In the genomic region with DNA sequence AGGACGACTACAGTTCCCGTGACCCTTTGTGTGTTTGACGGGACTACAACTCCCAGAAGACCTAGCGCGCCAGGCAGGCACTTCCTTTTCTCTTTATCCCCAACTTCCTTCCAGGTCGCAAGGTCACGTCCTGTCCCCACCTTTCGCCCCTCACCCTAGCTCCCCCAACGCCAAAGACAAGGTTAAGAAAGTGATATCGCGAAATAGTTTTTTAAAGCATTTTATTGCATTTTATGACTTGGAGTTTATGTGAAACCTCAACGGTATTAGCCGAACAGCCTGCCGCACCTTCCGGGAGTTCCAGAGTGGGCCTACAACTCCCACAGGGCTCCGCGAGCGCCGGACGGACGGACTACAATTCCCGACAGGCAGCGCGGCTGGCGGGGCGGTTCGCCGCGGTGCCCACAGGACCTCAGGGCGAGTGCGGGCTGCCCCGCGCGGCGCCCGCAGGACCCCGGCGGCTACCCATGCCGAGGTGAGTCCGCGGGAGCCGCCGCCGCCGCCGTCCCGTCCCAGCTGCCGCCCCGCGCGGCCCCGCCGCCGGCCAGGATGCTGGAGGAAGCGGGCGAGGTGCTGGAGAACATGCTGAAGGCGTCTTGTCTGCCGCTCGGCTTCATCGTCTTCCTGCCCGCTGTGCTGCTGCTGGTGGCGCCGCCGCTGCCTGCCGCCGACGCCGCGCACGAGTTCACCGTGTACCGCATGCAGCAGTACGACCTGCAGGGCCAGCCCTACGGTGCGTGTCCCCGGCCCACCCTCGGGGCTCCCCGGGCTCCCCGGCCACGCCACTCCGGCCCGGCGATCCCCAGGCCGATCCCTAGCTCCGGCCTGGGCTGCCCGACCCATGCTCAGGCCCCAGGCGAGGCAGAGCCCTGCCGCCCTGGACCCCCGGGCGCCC, we compare ENCODE assay signal across 8 cellular contexts. TPM values are rescaled to one million over a fixed set of nuclear protein-coding genes. Genes with fewer than 3 reads are reported as not detected.
DNase-seq lines count a peak whose midpoint lies in the region; ATAC-seq and TF ChIP-seq lines count a peak whose summit lies in the region.

A gene with protein sequence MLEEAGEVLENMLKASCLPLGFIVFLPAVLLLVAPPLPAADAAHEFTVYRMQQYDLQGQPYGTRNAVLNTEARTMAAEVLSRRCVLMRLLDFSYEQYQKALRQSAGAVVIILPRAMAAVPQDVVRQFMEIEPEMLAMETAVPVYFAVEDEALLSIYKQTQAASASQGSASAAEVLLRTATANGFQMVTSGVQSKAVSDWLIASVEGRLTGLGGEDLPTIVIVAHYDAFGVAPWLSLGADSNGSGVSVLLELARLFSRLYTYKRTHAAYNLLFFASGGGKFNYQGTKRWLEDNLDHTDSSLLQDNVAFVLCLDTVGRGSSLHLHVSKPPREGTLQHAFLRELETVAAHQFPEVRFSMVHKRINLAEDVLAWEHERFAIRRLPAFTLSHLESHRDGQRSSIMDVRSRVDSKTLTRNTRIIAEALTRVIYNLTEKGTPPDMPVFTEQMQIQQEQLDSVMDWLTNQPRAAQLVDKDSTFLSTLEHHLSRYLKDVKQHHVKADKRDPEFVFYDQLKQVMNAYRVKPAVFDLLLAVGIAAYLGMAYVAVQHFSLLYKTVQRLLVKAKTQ (plus strand): TSS at position 449 of the 895 bp plus-strand sequence. CDS start 101 bp downstream, at position 550.

- H2AFZ ChIP-seq in trophoblast cell (ENCODE audit: insufficient read depth, low read length, poor library complexity), result peak within 1 kb of the TSS; percentile 94

- no peak within 1 kb of the TSS for H3K23ac ChIP-seq in trophoblast cell (ENCODE audit: low read length)

- H3K79me2 ChIP-seq in trophoblast cell (ENCODE audit: control insufficient read depth, insufficient read depth, low read length, poor library complexity), result peaks cover 16% of the 10 kb centered on the region

- CTCF ChIA-PET in T-cell (lab: Charles Lee), result interaction anchor here in 1 of 2 donors (0.5 kb wide), 1 partner anchor 233 kb away, joined by 3 read pairs; no protein-coding TSS in a partner anchor

- H3K79me1 ChIP-seq in trophoblast cell (ENCODE audit: low read length), result peaks cover 6% of the 10 kb centered on the region

- H3K36me3 Mint-ChIP-seq in T-cell, result peaks cover 26% of the 10 kb centered on the region

- no peak for TF ChIP-seq EP300 in transverse colon (IDR thresholded peaks at IDR 0.05; ENCODE audit: low read depth)

- H3K9me3 Mint-ChIP-seq in T-cell, result no peaks in the 10 kb centered on the region

- peak within 1 kb of the TSS; percentile 81 for H4K91ac ChIP-seq in trophoblast cell (ENCODE audit: low read depth, low read length)

- no peaks in the 10 kb centered on the region for H3K27me3 ChIP-seq in trophoblast cell (ENCODE audit: insufficient read depth, low read length)
- no peaks in the 10 kb centered on the region for H3K27me3 ChIP-seq in transverse colon

- ATAC-seq in HG02840 (IDR thresholded peaks at IDR 0.05; ENCODE audit: low FRiP score, unreplicated experiment) (peak; percentile 81), T-cell (replicated peaks in 1 of 4) (peak; percentile 80 to 86 (median 84))

- TF ChIP-seq CTCF in GM12865 (IDR thresholded peaks at IDR 0.05; ENCODE audit: insufficient read depth, low read depth, low read length, missing control alignments) (no peak), transverse colon (IDR thresholded peaks at IDR 0.05) (no peak)

- peak within 1 kb of the TSS; percentile 26 for H2BK5ac ChIP-seq in trophoblast cell (ENCODE audit: low read depth, low read length, poor library complexity)

- POLR2A ChIA-PET in T-cell (lab: Charles Lee), result no interaction called here

- no peak within 1 kb of the TSS for H3K27ac ChIP-seq in adipose tissue (ENCODE audit: low read depth, low read length)
- H3K27ac ChIP-seq in trophoblast cell (ENCODE audit: low read depth, low read length), result peak within 1 kb of the TSS; percentile 36
- H3K27ac ChIP-seq in transverse colon, result peak within 1 kb of the TSS; percentile 81 to 86 (median 83)

- H3K27me3 Mint-ChIP-seq in T-cell, result no peaks in the 10 kb centered on the region

- H3K9ac ChIP-seq in trophoblast cell (ENCODE audit: low read length), result peak within 1 kb of the TSS; percentile 82

- peak within 1 kb of the TSS; percentile 97 for H4K8ac ChIP-seq in trophoblast cell (ENCODE audit: low read depth, low read length)

- H3K4me2 ChIP-seq in trophoblast cell (ENCODE audit: low read length), result peak within 1 kb of the TSS; percentile 88

- H3K4me1 ChIP-seq in trophoblast cell (ENCODE audit: control insufficient read depth in 1 of 2, insufficient read depth in 2 of 2, low read length in 2 of 2) (peaks cover 11 to 15% of the 10 kb centered on the region in 2 experiments), transverse colon (peaks cover 24 to 45% (median 43%) of the 10 kb centered on the region in 4 donors)

- WGBS in adipose tissue, 3 donors, result 0% methylated on average over 68 to 90 of the region's 90 CpGs
- WGBS in trophoblast cell (ENCODE audit: extremely low coverage, insufficient coverage, insufficient read length), result no CpG with 5 or more reads among the region's 90 CpGs
- WGBS in transverse colon (ENCODE audit: low coverage in 1 of 2), 2 donors, result 0% methylated on average over 11 to 79 of the region's 90 CpGs

- DNase-seq in GM12865 (ENCODE audit: low read depth) (peak; percentile 96), NCI-H1436 treated with DMSO at 0.1 percent for 48 hours (lab: John Stamatoyannopoulos, UW) (peak; percentile 94), T-cell (peak; percentile 84 to 96 (median 91)), cardiac septum (ENCODE audit: low spot score) (peak; percentile 98), trophoblast cell (peak; percentile 91 to 95), transverse colon (peak; percentile 96)

- H3K4me1 Mint-ChIP-seq in T-cell, result peaks cover 56 to 64% (median 60%) of the 10 kb centered on the region in 3 donors

- peak within 1 kb of the TSS; percentile 35 for H2BK120ac ChIP-seq in trophoblast cell (ENCODE audit: insufficient read depth, low read length, poor library complexity)

- H3K27ac Mint-ChIP-seq in T-cell, result peak within 1 kb of the TSS; percentile 88 to 92

- peak within 1 kb of the TSS; percentile 98 for H4K12ac ChIP-seq in trophoblast cell (ENCODE audit: low read depth, low read length)

- H3K4ac ChIP-seq in trophoblast cell (ENCODE audit: low read depth, low read length), result peak within 1 kb of the TSS; percentile 89

- no peaks in the 10 kb centered on the region for H3K9me3 ChIP-seq in trophoblast cell (ENCODE audit: insufficient read depth, low read depth, low read length)
- no peaks in the 10 kb centered on the region for H3K9me3 ChIP-seq in transverse colon

- peaks cover 7 to 12% of the 10 kb centered on the region in 2 experiments for H3K36me3 ChIP-seq in trophoblast cell (ENCODE audit: control insufficient read depth in 1 of 2, insufficient read depth in 2 of 2, low read length in 2 of 2)
- H3K36me3 ChIP-seq in transverse colon, result no peaks in the 10 kb centered on the region

- H3K4me3 ChIP-seq in GM12865 (ENCODE audit: low read depth, low read length), result peak within 1 kb of the TSS; percentile 84
- peak within 1 kb of the TSS; percentile 96 for H3K4me3 ChIP-seq in trophoblast cell (ENCODE audit: low read depth, low read length)
- peak within 1 kb of the TSS; percentile 77 to 98 (median 96) for H3K4me3 ChIP-seq in transverse colon

- peak within 1 kb of the TSS; percentile 86 for H3K14ac ChIP-seq in trophoblast cell (ENCODE audit: low read length)

- H2BK12ac ChIP-seq in trophoblast cell (ENCODE audit: low read length), result no peak within 1 kb of the TSS

- intact Hi-C loops in cardiac septum (cut with DNase I), result loop anchor here (10.0 kb wide), 1 partner anchor 249 kb away; no protein-coding TSS in a partner anchor
- intact Hi-C loops in transverse colon (cut with DNase I; ENCODE audit: low total_unique reads), result no loop called here

- no peak for TF ChIP-seq POLR2A in transverse colon (IDR thresholded peaks at IDR 0.05)

- peak within 1 kb of the TSS; percentile 94 for H3K18ac ChIP-seq in trophoblast cell (ENCODE audit: low read length)

- peak within 1 kb of the TSS; percentile 86 to 95 (median 89) for H3K4me3 Mint-ChIP-seq in T-cell

- in situ Hi-C loops in transverse colon (cut with MboI; ENCODE audit: low pct_ligation_motif_present in 1 of 4, low pct_unique_long_range_greater_than_20kb in 1 of 4, low sequenced_read_pairs in 3 of 4), result no loop called here

- peak within 1 kb of the TSS; percentile 84 for H2AK5ac ChIP-seq in trophoblast cell (ENCODE audit: low read length)

RNA-seq across cellular contexts. Expression of the gene that starts here (rescaled TPM):
- total RNA-seq in T-cell (10 to 100 TPM; 47.2 to 69.5 (median 61.0) TPM), cardiac septum (19.0 TPM), transverse colon (100 to 1,000 TPM in 2 of 4 donors, 10 to 100 TPM in 2; 65.4 to 142 (median 102) TPM)
- polyA plus RNA-seq in adipose tissue, result 10 to 100 TPM; 26.3 to 51.8 (median 37.5) TPM
- 46.0 and 49.1 TPM in 2 replicates for polyA plus RNA-seq in trophoblast cell (2013)
